In genomic region chr5:58961631-58962280, GRCh38 we compare ENCODE assay signal across 18 cellular contexts.
A peak's percentile ranks its signal among the peaks of the same experiment; 100 is the strongest.
DNase-seq lines count a peak whose midpoint lies in the region; ATAC-seq and TF ChIP-seq lines count a peak whose summit lies in the region.
"Had no signal": no experiment of that assay in that cellular context is flagged by ENCODE, and none has a peak within 500 bp of the region (broad histone marks: within the 10 kb centered on the region; RNA-seq: fewer than 3 reads in every experiment).

No MANE protein-coding gene starts in this region.

- no peaks in the 10 kb centered on the region for H3K27me3 ChIP-seq in colonic mucosa

- no peaks in the 10 kb centered on the region for H3K27me3 Mint-ChIP-seq in progenitor cell of endocrine pancreas
- H3K27me3 Mint-ChIP-seq: activated naive CD4-positive, alpha-beta T cell treated with anti-CD3 and anti-CD28 coated beads, Interleukin-2, amount 10 ng/mL, durations not matched to agents 7 days and 5 days; stimulated activated naive CD8-positive, alpha-beta T cell treated with anti-CD3 and anti-CD28 coated beads, Interleukin-15, Interleukin-2, amounts not matched to agents 100 ng/mL and 50 ng/mL, for 24 hours had no signal

- no peak overlapping the region for H3K4me3 ChIP-seq in colonic mucosa
- H3K4me3 ChIP-seq: coronary artery, gastroesophageal sphincter had no signal

- H3K4me3 Mint-ChIP-seq in progenitor cell of endocrine pancreas (ENCODE audit: low read depth), result no peak overlapping the region
- H3K4me3 Mint-ChIP-seq: activated naive CD4-positive, alpha-beta T cell treated with anti-CD3 and anti-CD28 coated beads, Interleukin-2, amount 10 ng/mL, durations not matched to agents 7 days and 5 days; CD8-positive, alpha-beta T cell; stimulated activated naive CD8-positive, alpha-beta T cell treated with anti-CD3 and anti-CD28 coated beads, Interleukin-15, Interleukin-2, amounts not matched to agents 100 ng/mL and 50 ng/mL, for 24 hours had no signal

- ATAC-seq in GM19324 (IDR thresholded peaks at IDR 0.05; ENCODE audit: low FRiP score, unreplicated experiment) (peak; percentile 58), HG02588 (IDR thresholded peaks at IDR 0.05; ENCODE audit: unreplicated experiment) (peak; percentile 78), HG03432 (IDR thresholded peaks at IDR 0.05; ENCODE audit: unreplicated experiment) (peak; percentile 66)
- ATAC-seq: CD8-positive, alpha-beta T cell; gastroesophageal sphincter had no signal

- no peaks in the 10 kb centered on the region for H3K36me3 Mint-ChIP-seq in progenitor cell of endocrine pancreas (ENCODE audit: insufficient read depth)
- H3K36me3 Mint-ChIP-seq: activated naive CD4-positive, alpha-beta T cell treated with anti-CD3 and anti-CD28 coated beads, Interleukin-2, amount 10 ng/mL, durations not matched to agents 7 days and 5 days; CD8-positive, alpha-beta T cell had no signal

- H3K9me3 Mint-ChIP-seq in progenitor cell of endocrine pancreas (ENCODE audit: low read depth), result no peaks in the 10 kb centered on the region
- H3K9me3 Mint-ChIP-seq: activated naive CD4-positive, alpha-beta T cell treated with anti-CD3 and anti-CD28 coated beads, Interleukin-2, amount 10 ng/mL, durations not matched to agents 7 days and 5 days; CD8-positive, alpha-beta T cell; stimulated activated naive CD8-positive, alpha-beta T cell treated with anti-CD3 and anti-CD28 coated beads, Interleukin-15, Interleukin-2, amounts not matched to agents 100 ng/mL and 50 ng/mL, for 24 hours had no signal

- no peaks in the 10 kb centered on the region for H3K4me1 Mint-ChIP-seq in progenitor cell of endocrine pancreas (ENCODE audit: low read depth)
- H3K4me1 Mint-ChIP-seq: activated naive CD4-positive, alpha-beta T cell treated with anti-CD3 and anti-CD28 coated beads, Interleukin-2, amount 10 ng/mL, durations not matched to agents 7 days and 5 days had no signal

- intact Hi-C loops in posterior vena cava (cut with DNase I), result no loop called here
- intact Hi-C loops in colonic mucosa (cut with DNase I), result no loop called here

- no peaks in the 10 kb centered on the region for H3K9me3 ChIP-seq in colonic mucosa
- H3K9me3 ChIP-seq: gastroesophageal sphincter had no signal

- in situ Hi-C loops in GM13976 (cut with MboI; ENCODE audit: low sequenced_read_pairs, unreplicated experiment), result no loop called here

- DNase-seq in GM13976 (ENCODE audit: low spot score) (peak; percentile 19), posterior vena cava (ENCODE audit: low spot score) (no peak), colonic mucosa (no peak), progenitor cell of endocrine pancreas (ENCODE audit: low spot score, unreplicated experiment) (no peak), medulla oblongata (ENCODE audit: extremely low spot score) (no peak)
- DNase-seq: activated naive CD4-positive, alpha-beta T cell treated with anti-CD3 and anti-CD28 coated beads, Interleukin-2, amount 10 ng/mL, durations not matched to agents 7 days and 5 days; CD8-positive, alpha-beta T cell; NCI-H1436; NCI-H446; posterior cingulate gyrus; Right ventricle myocardium superior had no signal

- TF ChIP-seq CTCF in GM13976 (IDR thresholded peaks at IDR 0.05; ENCODE audit: borderline replicate concordance, control extremely low read depth, extremely low read depth, insufficient read depth, missing control alignments) (no peak), colonic mucosa (IDR thresholded peaks at IDR 0.05) (no peak), progenitor cell of endocrine pancreas (IDR thresholded peaks at IDR 0.05; ENCODE audit: unreplicated experiment) (no peak)

- H3K4me1 ChIP-seq in colonic mucosa, result no peaks in the 10 kb centered on the region
- H3K4me1 ChIP-seq: gastroesophageal sphincter had no signal

- no peak overlapping the region for H3K27ac ChIP-seq in colonic mucosa
- H3K27ac ChIP-seq: coronary artery, epithelial cell of prostate, gastroesophageal sphincter had no signal

- no peaks in the 10 kb centered on the region for H3K36me3 ChIP-seq in colonic mucosa
- H3K36me3 ChIP-seq: gastroesophageal sphincter had no signal

- no peak overlapping the region for H3K9ac ChIP-seq in colonic mucosa (ENCODE audit: low read depth in 2 of 2, low read length in 2 of 2)

- no peak overlapping the region for H3K27ac Mint-ChIP-seq in progenitor cell of endocrine pancreas
- H3K27ac Mint-ChIP-seq: activated naive CD4-positive, alpha-beta T cell treated with anti-CD3 and anti-CD28 coated beads, Interleukin-2, amount 10 ng/mL, durations not matched to agents 7 days and 5 days; CD8-positive, alpha-beta T cell; stimulated activated naive CD8-positive, alpha-beta T cell treated with anti-CD3 and anti-CD28 coated beads, Interleukin-15, Interleukin-2, amounts not matched to agents 100 ng/mL and 50 ng/mL, for 24 hours had no signal
